8 cellular contexts compared by ENCODE assay signal in genomic region chrX:123976671-123977316, GRCh38. TPM values are rescaled to one million over a fixed set of nuclear protein-coding genes. Genes with fewer than 3 reads are reported as not detected.
DNase-seq lines count a peak whose midpoint lies in the region; ATAC-seq and TF ChIP-seq lines count a peak whose summit lies in the region.

No MANE protein-coding gene starts in this region.

- H3K27ac ChIP-seq in DND-41 (ENCODE audit: low read length) (no peak overlapping the region), brain microvascular endothelial cell (no peak overlapping the region), tibial nerve (no peak overlapping the region)
- no peak overlapping the region for H3K27ac ChIP-seq in naive thymus-derived CD4-positive, alpha-beta T cell (ENCODE audit: low read depth, low read length)

- DNase-seq in DND-41, result no peak
- DNase-seq in NB4 (ENCODE audit: low read depth), result peak; percentile 46
- no peak for DNase-seq in brain microvascular endothelial cell
- peak in 4 of 9 donors; percentile 9 to 28 (median 22) for DNase-seq in naive thymus-derived CD4-positive, alpha-beta T cell
- DNase-seq in tibial nerve (ENCODE audit: low spot score in 2 of 2), result no peak
- no peak for DNase-seq in islet precursor cell

- H3K4me3 ChIP-seq in DND-41 (ENCODE audit: low read depth in 1 of 2, low read length in 2 of 2), result no peak overlapping the region
- H3K4me3 ChIP-seq in NB4 (ENCODE audit: low read depth, low read length), result no peak overlapping the region
- no peak overlapping the region for H3K4me3 ChIP-seq in brain microvascular endothelial cell (ENCODE audit: low read depth, low read length)
- H3K4me3 ChIP-seq in naive thymus-derived CD4-positive, alpha-beta T cell (ENCODE audit: low read length), result no peak overlapping the region
- no peak overlapping the region for H3K4me3 ChIP-seq in tibial nerve

- no peak overlapping the region for H3K9ac ChIP-seq in DND-41 (ENCODE audit: low read depth, low read length)

- H3K36me3 Mint-ChIP-seq in naive thymus-derived CD4-positive, alpha-beta T cell, result no peaks in the 10 kb centered on the region

- no peaks in the 10 kb centered on the region for H3K9me3 Mint-ChIP-seq in naive thymus-derived CD4-positive, alpha-beta T cell

- WGBS in tibial nerve, 2 donors, result 81 to 87% methylated on average over 1 of the region's 1 CpG

- TF ChIP-seq CTCF in DND-41 (IDR thresholded peaks at IDR 0.05; ENCODE audit: borderline replicate concordance, extremely low read depth, low read length, poor library complexity, severe bottlenecking) (peak; percentile 21), NB4 (IDR thresholded peaks at IDR 0.05; ENCODE audit: low read depth, low read length) (no peak), brain microvascular endothelial cell (IDR thresholded peaks at IDR 0.05; ENCODE audit: low read depth, low read length, missing control alignments) (peak; percentile 2), tibial nerve (IDR thresholded peaks at IDR 0.05) (peak in 1 of 5 experiments; percentile 28)

- no peak overlapping the region for H3K4me2 ChIP-seq in DND-41 (ENCODE audit: insufficient read depth, low read length)

- no peaks in the 10 kb centered on the region for H3K9me3 ChIP-seq in DND-41 (ENCODE audit: insufficient read depth, low read length, severe bottlenecking)
- H3K9me3 ChIP-seq in naive thymus-derived CD4-positive, alpha-beta T cell (ENCODE audit: control insufficient read depth in 2 of 3, low read length in 3 of 3), result no peaks in the 10 kb centered on the region
- H3K9me3 ChIP-seq in tibial nerve, result no peaks in the 10 kb centered on the region

- peaks cover 69% of the 10 kb centered on the region for H4K20me1 ChIP-seq in DND-41 (ENCODE audit: insufficient read depth, low read length)

- H3K27ac Mint-ChIP-seq in naive thymus-derived CD4-positive, alpha-beta T cell, result peak overlapping the region in 6 of 9 donors; percentile 4 to 66 (median 32)

- no peaks in the 10 kb centered on the region for H3K27me3 Mint-ChIP-seq in naive thymus-derived CD4-positive, alpha-beta T cell

- H3K4me1 Mint-ChIP-seq in naive thymus-derived CD4-positive, alpha-beta T cell, result peaks cover 24 to 70% (median 58%) of the 10 kb centered on the region in 7 donors

- H3K4me1 ChIP-seq in DND-41 (ENCODE audit: insufficient read depth, low read length), result peaks cover 19% of the 10 kb centered on the region; the same call in 1 of the 2 replicates
- H3K4me1 ChIP-seq in naive thymus-derived CD4-positive, alpha-beta T cell (ENCODE audit: control insufficient read depth in 2 of 2, insufficient read depth in 2 of 2, low read length in 2 of 2), result peaks cover 5 to 12% of the 10 kb centered on the region in 2 donors
- peaks cover 0 to 37% (median 5%) of the 10 kb centered on the region in 4 donors for H3K4me1 ChIP-seq in tibial nerve

- peak overlapping the region in 7 of 10 donors; percentile 30 to 64 (median 53) for H3K4me3 Mint-ChIP-seq in naive thymus-derived CD4-positive, alpha-beta T cell

- intact Hi-C loops in naive thymus-derived CD4-positive, alpha-beta T cell (cut with micrococcal nuclease), result loop anchor here (1.0 kb wide), 2 partner anchors 16 to 143 kb away; no protein-coding TSS in a partner anchor

- TF ChIP-seq EP300 in tibial nerve (IDR thresholded peaks at IDR 0.05), result no peak

- no peaks in the 10 kb centered on the region; the same call in 1 of the 2 replicates for H3K36me3 ChIP-seq in DND-41 (ENCODE audit: insufficient read depth, low read length)
- H3K36me3 ChIP-seq in brain microvascular endothelial cell (replicated peaks), result no peaks in the 10 kb centered on the region
- H3K36me3 ChIP-seq in naive thymus-derived CD4-positive, alpha-beta T cell (ENCODE audit: control insufficient read depth in 2 of 3, insufficient read depth in 3 of 3, low read length in 3 of 3), result no peaks in the 10 kb centered on the region
- no peaks in the 10 kb centered on the region for H3K36me3 ChIP-seq in tibial nerve

- ATAC-seq in DND-41 (ENCODE audit: insufficient read depth, low read depth) (peak; percentile 42; the same call in 2 of the 3 replicates), HG03095 (IDR thresholded peaks at IDR 0.05; ENCODE audit: unreplicated experiment) (no peak), HG03439 (IDR thresholded peaks at IDR 0.05; ENCODE audit: unreplicated experiment) (no peak)
- peak; percentile 57 for ATAC-seq in naive thymus-derived CD4-positive, alpha-beta T cell

- TF ChIP-seq POLR2A in NB4 (IDR thresholded peaks at IDR 0.05; ENCODE audit: extremely low read depth, insufficient read length) (no peak), tibial nerve (IDR thresholded peaks at IDR 0.05) (no peak)

- CTCF ChIA-PET in naive thymus-derived CD4-positive, alpha-beta T cell (lab: Charles Lee), result interaction anchor here (1.2 kb wide), 1 partner anchor 41 kb away, joined by 5 read pairs; no protein-coding TSS in a partner anchor

- H3K79me2 ChIP-seq in DND-41 (ENCODE audit: insufficient read depth, low read length), result peaks cover 99% of the 10 kb centered on the region

- H3K27me3 ChIP-seq in DND-41 (ENCODE audit: insufficient read depth, low read length, poor library complexity), result no peaks in the 10 kb centered on the region
- no peaks in the 10 kb centered on the region for H3K27me3 ChIP-seq in brain microvascular endothelial cell (replicated peaks)
- H3K27me3 ChIP-seq in naive thymus-derived CD4-positive, alpha-beta T cell (ENCODE audit: control insufficient read depth in 2 of 2, insufficient read depth in 2 of 2, low read length in 2 of 2), result no peaks in the 10 kb centered on the region
- no peaks in the 10 kb centered on the region for H3K27me3 ChIP-seq in tibial nerve

- POLR2A ChIA-PET in naive thymus-derived CD4-positive, alpha-beta T cell (lab: Charles Lee), result no interaction called here

- no peak overlapping the region for H2AFZ ChIP-seq in DND-41 (ENCODE audit: low read depth, low read length)

- in situ Hi-C loops in brain microvascular endothelial cell (cut with HindIII; ENCODE audit: low pct_ligation_motif_present, low sequenced_read_pairs), result no loop called here

RNA-seq across cellular contexts. Expression of gene STAG2, which starts 15.3 kb away (rescaled TPM):
- total RNA-seq in naive thymus-derived CD4-positive, alpha-beta T cell, result 100 to 1,000 TPM in 2 of 5 experiments, 10 to 100 TPM in 3; 83.2 to 124 (median 85.3) TPM
- 10 to 100 TPM; 73.6 to 80.2 TPM for polyA plus RNA-seq in naive thymus-derived CD4-positive, alpha-beta T cell
- 10 to 100 TPM; 71.4 to 93.0 (median 80.7) TPM for total RNA-seq in tibial nerve

Comparison
In these comparisons a context has a peak if more than half of its experiments do, and no peak if none do; other contexts are left out.
1. ATAC-seq: peak in DND-41 (single experiment) and naive thymus-derived CD4-positive, alpha-beta T cell (single experiment); none in HG03095 (single experiment) and HG03439 (single experiment).